Comparison of ENCODE assay signal across 1 cellular context in genomic region chr22:44143117-44143495, GRCh38.
TF ChIP-seq lines count a peak whose summit lies in the region.

No MANE protein-coding gene starts in this region.

TF ChIP-seq in HepG2, 621 proteins besides CTCF, POLR2A, EP300 and RAD21:
- TF ChIP-seq, protein P1, sequence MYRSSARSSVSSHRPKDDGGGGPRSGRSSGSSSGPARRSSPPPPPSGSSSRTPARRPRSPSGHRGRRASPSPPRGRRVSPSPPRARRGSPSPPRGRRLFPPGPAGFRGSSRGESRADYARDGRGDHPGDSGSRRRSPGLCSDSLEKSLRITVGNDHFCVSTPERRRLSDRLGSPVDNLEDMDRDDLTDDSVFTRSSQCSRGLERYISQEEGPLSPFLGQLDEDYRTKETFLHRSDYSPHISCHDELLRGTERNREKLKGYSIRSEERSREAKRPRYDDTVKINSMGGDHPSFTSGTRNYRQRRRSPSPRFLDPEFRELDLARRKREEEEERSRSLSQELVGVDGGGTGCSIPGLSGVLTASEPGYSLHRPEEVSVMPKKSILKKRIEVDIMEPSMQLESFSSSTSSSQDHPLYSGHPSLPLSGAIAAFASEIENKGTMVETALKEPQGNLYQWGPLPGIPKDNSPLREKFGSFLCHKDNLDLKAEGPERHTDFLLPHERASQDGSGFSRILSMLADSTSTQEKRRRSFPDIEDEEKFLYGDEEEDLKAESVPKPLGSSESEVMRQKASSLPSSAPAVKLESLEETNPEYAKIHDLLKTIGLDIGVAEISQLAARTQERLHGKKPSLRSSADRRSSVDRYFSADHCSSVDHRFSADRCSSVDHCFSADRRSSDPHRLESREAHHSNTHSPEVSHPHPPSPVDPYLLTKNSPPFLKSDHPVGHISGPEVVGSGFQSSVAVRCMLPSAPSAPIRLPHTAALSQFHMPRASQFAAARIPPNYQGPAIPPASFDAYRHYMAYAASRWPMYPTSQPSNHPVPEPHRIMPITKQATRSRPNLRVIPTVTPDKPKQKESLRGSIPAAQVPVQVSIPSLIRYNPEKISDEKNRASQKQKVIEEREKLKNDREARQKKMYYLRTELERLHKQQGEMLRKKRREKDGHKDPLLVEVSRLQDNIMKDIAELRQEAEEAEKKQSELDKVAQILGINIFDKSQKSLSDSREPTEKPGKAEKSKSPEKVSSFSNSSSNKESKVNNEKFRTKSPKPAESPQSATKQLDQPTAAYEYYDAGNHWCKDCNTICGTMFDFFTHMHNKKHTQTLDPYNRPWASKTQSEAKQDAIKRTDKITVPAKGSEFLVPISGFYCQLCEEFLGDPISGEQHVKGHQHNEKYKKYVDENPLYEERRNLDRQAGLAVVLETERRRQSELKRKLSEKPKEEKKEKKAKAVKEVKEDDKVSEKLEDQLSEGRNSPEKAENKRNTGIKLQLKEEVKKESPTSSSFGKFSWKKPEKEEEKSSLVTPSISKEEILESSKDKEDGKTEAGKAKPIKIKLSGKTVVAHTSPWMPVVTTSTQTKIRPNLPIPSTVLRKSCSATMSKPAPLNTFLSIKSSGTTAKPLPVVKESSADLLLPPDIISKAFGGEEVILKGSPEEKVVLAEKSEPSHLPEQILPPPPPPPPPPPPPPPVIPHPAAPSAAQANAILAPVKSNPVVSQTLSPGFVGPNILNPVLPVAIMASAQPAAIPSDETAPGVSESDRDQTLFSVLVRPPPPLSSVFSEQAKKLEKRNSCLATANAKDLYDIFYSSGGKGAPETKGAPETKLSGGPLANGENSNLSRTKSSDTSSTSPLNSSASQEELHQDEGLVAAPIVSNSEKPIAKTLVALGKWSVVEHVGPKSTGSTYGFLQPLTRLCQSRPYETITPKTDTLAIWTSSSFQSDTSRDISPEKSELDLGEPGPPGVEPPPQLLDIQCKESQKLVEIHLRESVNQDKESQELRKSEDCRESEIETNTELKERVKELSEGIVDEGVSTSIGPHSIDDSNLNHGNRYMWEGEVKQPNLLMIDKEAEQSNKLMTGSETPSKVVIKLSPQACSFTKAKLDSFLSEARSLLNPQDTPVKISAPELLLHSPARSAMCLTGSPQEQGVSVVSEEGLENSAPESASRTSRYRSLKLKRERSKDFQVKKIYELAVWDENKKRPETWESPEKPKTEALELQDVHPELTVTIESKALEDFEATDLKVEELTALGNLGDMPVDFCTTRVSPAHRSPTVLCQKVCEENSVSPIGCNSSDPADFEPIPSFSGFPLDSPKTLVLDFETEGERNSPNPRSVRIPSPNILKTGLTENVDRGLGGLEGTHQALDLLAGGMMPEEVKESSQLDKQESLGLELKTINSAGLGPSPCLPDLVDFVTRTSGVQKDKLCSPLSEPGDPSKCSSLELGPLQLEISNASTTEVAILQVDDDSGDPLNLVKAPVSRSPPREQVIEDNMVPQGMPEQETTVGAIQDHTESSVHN (CRISPR knock-in tag; IDR thresholded peaks at IDR 0.05) = no peak
- peak; percentile 59 for TF ChIP-seq BHLHE40 (IDR thresholded peaks at IDR 0.05; ENCODE audit: low read length)
